Comparison of ENCODE assay signal across 24 cellular contexts in genomic region chr10:114301177-114301576, GRCh38.
A peak's percentile ranks its signal among the peaks of the same experiment; 100 is the strongest.
DNase-seq lines count a peak whose midpoint lies in the region; ATAC-seq and TF ChIP-seq lines count a peak whose summit lies in the region.
"Had no signal": no experiment of that assay in that cellular context is flagged by ENCODE, and none has a peak within 500 bp of the region (broad histone marks: within the 10 kb centered on the region; RNA-seq: fewer than 3 reads in every experiment).

No MANE protein-coding gene starts in this region.

- H2BK15ac ChIP-seq in H9 (ENCODE audit: low read depth, low read length), result no peak overlapping the region
- H2BK15ac ChIP-seq in mesendoderm (replicated peaks; ENCODE audit: low read depth), result no peak overlapping the region

- no peaks in the 10 kb centered on the region for H3K79me1 ChIP-seq in H9 (ENCODE audit: insufficient read depth, low read depth, low read length, poor library complexity, severe bottlenecking)
- H3K79me1 ChIP-seq in mesendoderm (ENCODE audit: low read length), result no peaks in the 10 kb centered on the region

- H3K4me3 ChIP-seq in MM.1S (ENCODE audit: low read length), result no peak overlapping the region
- no peak overlapping the region for H3K4me3 ChIP-seq in breast epithelium
- H3K4me3 ChIP-seq in mesendoderm (ENCODE audit: low read length), result no peak overlapping the region
- H3K4me3 ChIP-seq: ascending aorta, lung, MG63, smooth muscle cell, testis had no signal

- no peak for TF ChIP-seq POLR2A in breast epithelium (IDR thresholded peaks at IDR 0.05)

- H2BK20ac ChIP-seq in H9 (ENCODE audit: low read depth, low read length, poor library complexity, severe bottlenecking), result no peak overlapping the region

- H3K9me2 ChIP-seq in MM.1S (replicated peaks; ENCODE audit: insufficient read depth, low read length), result no peaks in the 10 kb centered on the region

- no CpG with 5 or more reads among the region's 9 CpGs for WGBS in H9 (ENCODE audit: extremely low coverage, insufficient read length, low lambda C conversion rate)
- no CpG with 5 or more reads among the region's 9 CpGs for WGBS in mesendoderm (ENCODE audit: extremely low coverage, insufficient coverage, low lambda C conversion rate)

- H3K27me3 Mint-ChIP-seq in H9 (ENCODE audit: low read depth), result no peaks in the 10 kb centered on the region; the same call in none of the 2 replicates
- H3K27me3 Mint-ChIP-seq: CD4-positive, CD25-positive, alpha-beta regulatory T cell; stimulated activated naive B cell treated with anti-CD40 and anti-IgM and Interleukin-4, amounts not matched to agents 10 μg/mL and 1 μg/mL and 100 μg/mL, for 72 hours had no signal

- H3F3A ChIP-seq in MM.1S (ENCODE audit: insufficient read depth, low read length), result no peaks in the 10 kb centered on the region

- H3K23ac ChIP-seq in H9 (ENCODE audit: insufficient read length, low read depth, low read length) (no peak overlapping the region), mesendoderm (ENCODE audit: low read length) (no peak overlapping the region)

- peaks cover 6% of the 10 kb centered on the region for H3K23me2 ChIP-seq in H9 (ENCODE audit: insufficient read length, low read depth, low read length, poor library complexity, severe bottlenecking)

- H3K4ac ChIP-seq in H9 (ENCODE audit: low read depth, low read length) (no peak overlapping the region), mesendoderm (ENCODE audit: low read depth, low read length) (no peak overlapping the region)

- DNase-seq in H9 (peak; percentile 38), MM.1S (no peak), breast epithelium (ENCODE audit: low spot score in 2 of 2) (no peak), mesendoderm (peak; percentile 12), dermis blood vessel endothelial cell (no peak), occipital lobe (lab: John Stamatoyannopoulos, UW) (no peak)
- DNase-seq: activated T-cell treated with anti-CD3 and anti-CD28 coated beads, Interleukin-2, amount 50 U/mL, for 72 hours; CD4-positive, CD25-positive, alpha-beta regulatory T cell; DMS 273 treated with DMSO at 0.1 percent for 48 hours; foreskin melanocyte; HFFc6; hippocampal formation; NCI-H146; NCI-H510A treated with DMSO at 0.1 percent for 48 hours; stimulated activated CD4-positive, alpha-beta T cell treated with anti-CD3 and anti-CD28 coated beads, Interleukin-2, amount 100 ng/mL, for 48 hours; stimulated activated naive B cell treated with anti-CD40 and anti-IgM and Interleukin-4, amounts not matched to agents 10 μg/mL and 1 μg/mL and 100 μg/mL, for 72 hours; T-helper 1 cell; testis had no signal

- no peaks in the 10 kb centered on the region for H3K27me3 ChIP-seq in H9 (ENCODE audit: insufficient read depth, low read length)
- no peaks in the 10 kb centered on the region for H3K27me3 ChIP-seq in MM.1S (replicated peaks; ENCODE audit: insufficient read depth, low read length)
- no peaks in the 10 kb centered on the region for H3K27me3 ChIP-seq in breast epithelium
- no peaks in the 10 kb centered on the region for H3K27me3 ChIP-seq in mesendoderm (ENCODE audit: insufficient read depth, low read length, poor library complexity)
- H3K27me3 ChIP-seq: ascending aorta, MG63, testis had no signal

- H2AFZ ChIP-seq in H9 (ENCODE audit: low read length) (no peak overlapping the region), MM.1S (ENCODE audit: low read length) (no peak overlapping the region)

- H4K20me1 ChIP-seq in H9 (ENCODE audit: control insufficient read depth, insufficient read depth, insufficient read length), result no peaks in the 10 kb centered on the region
- H4K20me1 ChIP-seq in MM.1S (ENCODE audit: insufficient read depth, low read length), result no peaks in the 10 kb centered on the region

- H3K14ac ChIP-seq in H9 (ENCODE audit: insufficient read depth, low read length), result no peak overlapping the region

- H3K36me3 ChIP-seq in MM.1S (replicated peaks; ENCODE audit: insufficient read depth, low read length) (no peaks in the 10 kb centered on the region), breast epithelium (peaks cover 17% of the 10 kb centered on the region), mesendoderm (ENCODE audit: control insufficient read depth, insufficient read depth, low read length) (no peaks in the 10 kb centered on the region)
- H3K36me3 ChIP-seq: MG63 had no signal

- H4K8ac ChIP-seq in H9 (replicated peaks; ENCODE audit: insufficient read length, low read depth, low read length) (no peak overlapping the region), mesendoderm (ENCODE audit: low read depth, low read length) (no peak overlapping the region)

- H2BK5ac ChIP-seq in H9 (ENCODE audit: insufficient read length, low read length), result no peak overlapping the region
- no peak overlapping the region for H2BK5ac ChIP-seq in mesendoderm (ENCODE audit: low read length)

- H3K4me2 ChIP-seq in H9 (ENCODE audit: insufficient read depth, insufficient read length, low read length) (no peak overlapping the region), MM.1S (ENCODE audit: low read depth, low read length) (no peak overlapping the region), mesendoderm (ENCODE audit: low read length) (no peak overlapping the region)
- H3K4me2 ChIP-seq: smooth muscle cell had no signal

- no peak overlapping the region for H3K27ac ChIP-seq in H9 (ENCODE audit: insufficient read length, low read depth, low read length)
- no peak overlapping the region for H3K27ac ChIP-seq in MM.1S (ENCODE audit: low read length)
- H3K27ac ChIP-seq in breast epithelium, result peak overlapping the region; percentile 59 to 60
- no peak overlapping the region for H3K27ac ChIP-seq in mesendoderm (ENCODE audit: low read depth, low read length)
- H3K27ac ChIP-seq: testis had no signal

- peak; percentile 33; the same call in 2 of the 3 replicates for TF ChIP-seq CTCF in H9 (conservative IDR thresholded peaks at IDR 0.05)
- TF ChIP-seq CTCF in MM.1S (IDR thresholded peaks at IDR 0.05; ENCODE audit: low read length), result 0 out of 2 replicates have a peak, but pooled peaks have one; percentile 8
- TF ChIP-seq CTCF in breast epithelium (IDR thresholded peaks at IDR 0.05), result no peak

- H3K56ac ChIP-seq in H9 (ENCODE audit: insufficient read length, low read depth, low read length) (no peak overlapping the region), mesendoderm (ENCODE audit: low read length) (no peak overlapping the region)

- H2BK120ac ChIP-seq in H9 (ENCODE audit: low read depth, low read length, poor library complexity, severe bottlenecking), result no peak overlapping the region
- no peak overlapping the region for H2BK120ac ChIP-seq in mesendoderm (ENCODE audit: low read depth, low read length)

- H4K91ac ChIP-seq in H9 (ENCODE audit: insufficient read length, low read depth, low read length), result no peak overlapping the region

- H3K4me3 Mint-ChIP-seq in H9, result no peak overlapping the region
- H3K4me3 Mint-ChIP-seq: activated T-cell treated with anti-CD3 and anti-CD28 coated beads, Interleukin-2, amount 50 U/mL, for 72 hours; CD4-positive, CD25-positive, alpha-beta regulatory T cell; HFFc6; stimulated activated naive B cell treated with anti-CD40 and anti-IgM and Interleukin-4, amounts not matched to agents 10 μg/mL and 1 μg/mL and 100 μg/mL, for 72 hours had no signal

- peaks cover 4 to 12% (median 6%) of the 10 kb centered on the region in 3 experiments; a peak in 6 of 7 replicates for H3K36me3 Mint-ChIP-seq in H9 (ENCODE audit: insufficient read depth in 1 of 3, low read depth in 3 of 3)

- H3K79me2 ChIP-seq in H9 (ENCODE audit: insufficient read depth, low read length) (no peaks in the 10 kb centered on the region), MM.1S (ENCODE audit: low read length) (no peaks in the 10 kb centered on the region), mesendoderm (ENCODE audit: control insufficient read depth, insufficient read depth, low read length) (no peaks in the 10 kb centered on the region)

- H3K27ac Mint-ChIP-seq in H9, result no peak overlapping the region
- H3K27ac Mint-ChIP-seq: activated T-cell treated with anti-CD3 and anti-CD28 coated beads, Interleukin-2, amount 50 U/mL, for 72 hours; HFFc6; stimulated activated naive B cell treated with anti-CD40 and anti-IgM and Interleukin-4, amounts not matched to agents 10 μg/mL and 1 μg/mL and 100 μg/mL, for 72 hours had no signal

- peaks cover 8% of the 10 kb centered on the region in 2 experiments for H3K4me1 Mint-ChIP-seq in H9

- H3K9ac ChIP-seq in H9 (ENCODE audit: extremely low read depth, insufficient read length, low read length) (no peak overlapping the region), MM.1S (ENCODE audit: low read length) (no peak overlapping the region), mesendoderm (ENCODE audit: low read length) (no peak overlapping the region)

- H4K5ac ChIP-seq in H9 (ENCODE audit: insufficient read length, low read depth, low read length) (no peak overlapping the region), mesendoderm (ENCODE audit: low read length) (no peak overlapping the region)

- no peak overlapping the region for H3K18ac ChIP-seq in H9 (ENCODE audit: insufficient read length, low read depth, low read length)
- no peak overlapping the region for H3K18ac ChIP-seq in mesendoderm (ENCODE audit: low read length)

- no peaks in the 10 kb centered on the region for H3K9me3 ChIP-seq in H9 (ENCODE audit: control insufficient read depth, low read depth, low read length)
- H3K9me3 ChIP-seq in MM.1S (replicated peaks; ENCODE audit: insufficient read depth, low read length), result no peaks in the 10 kb centered on the region
- H3K9me3 ChIP-seq in breast epithelium, result peaks cover 6 to 7% of the 10 kb centered on the region in 2 donors
- H3K9me3 ChIP-seq: MG63, testis had no signal

- H3K4me1 ChIP-seq in H9 (ENCODE audit: insufficient read depth, low read length), result no peaks in the 10 kb centered on the region; the same call in 1 of the 2 replicates
- H3K4me1 ChIP-seq in MM.1S (ENCODE audit: low read length), result no peaks in the 10 kb centered on the region
- no peaks in the 10 kb centered on the region for H3K4me1 ChIP-seq in breast epithelium
- no peaks in the 10 kb centered on the region for H3K4me1 ChIP-seq in mesendoderm (ENCODE audit: control insufficient read depth, low read depth, low read length)

- no peak overlapping the region for H3T11ph ChIP-seq in H9 (ENCODE audit: low read length)

- intact Hi-C loops in breast epithelium (cut with DNase I; ENCODE audit: low total_unique reads), result no loop called here

- no peak overlapping the region for H2BK12ac ChIP-seq in H9 (ENCODE audit: insufficient read length, low read depth, low read length)

- peaks cover under 1 to 1% of the 10 kb centered on the region in 2 experiments; a peak in 2 of 5 replicates for H3K9me3 Mint-ChIP-seq in H9

- ATAC-seq in GM18511 (IDR thresholded peaks at IDR 0.05; ENCODE audit: unreplicated experiment), result no peak
- ATAC-seq: activated naive CD4-positive, alpha-beta T cell treated with anti-CD3 and anti-CD28 coated beads, Interleukin-2, amount 50 U/mL, for 72 hours; activated T-cell treated with anti-CD3 and anti-CD28 coated beads, Interleukin-2, amount 50 U/mL, for 72 hours; stimulated activated naive B cell treated with anti-CD40 and anti-IgM and Interleukin-4, amounts not matched to agents 10 μg/mL and 1 μg/mL and 100 μg/mL, for 72 hours had no signal

- no peak overlapping the region for H2AK5ac ChIP-seq in H9 (ENCODE audit: insufficient read length, low read length)
- H2AK5ac ChIP-seq in mesendoderm (ENCODE audit: low read length), result no peak overlapping the region

Comparison
In these comparisons a context has a peak if more than half of its experiments do, and no peak if none do; other contexts are left out.
1. DNase-seq: peak in H9 (single experiment) and mesendoderm (single experiment); none in MM.1S (single experiment), breast epithelium (0 of 2), dermis blood vessel endothelial cell (single experiment) and occipital lobe (single experiment).
2. H3K27ac ChIP-seq: peak in breast epithelium (2 of 2); none in H9 (single experiment), MM.1S (single experiment) and mesendoderm (single experiment).
3. CTCF ChIP-seq: peak in H9 (single experiment) and MM.1S (single experiment); none in breast epithelium (0 of 3).